ENCODE assay signal across 26 cellular contexts in genomic region chr18:58385472-58385871, GRCh38.
"Had no signal": no experiment of that assay in that cellular context is flagged by ENCODE, and none has a peak within 500 bp of the region (broad histone marks: within the 10 kb centered on the region; RNA-seq: fewer than 3 reads in every experiment).

No MANE protein-coding gene starts in this region.

- H3K4me1 ChIP-seq: esophagus squamous epithelium, heart right ventricle, prostate gland, thyroid gland had no signal

- ATAC-seq: heart right ventricle; mucosa of descending colon; right cardiac atrium; stimulated activated effector memory CD8-positive, alpha-beta T cell treated with anti-CD3 and anti-CD28 coated beads, Interleukin-12 subunit alpha, Interleukin-12 subunit beta, amount 100 ng/mL, for 72 hours had no signal

- H3K27ac Mint-ChIP-seq: dendritic cell treated with granulocyte-macrophage colony-stimulating factor and Interleukin-4, amounts not matched to agents 40 ng/mL and 50 ng/mL, for 4 days; mesothelial cell of epicardium; naive B cell; natural killer cell treated with Interleukin-12 subunit alpha and Interleukin-12 subunit beta and Interleukin-15 and Interleukin-18, amount 100 ng/mL, for 72 hours; stimulated activated effector memory CD8-positive, alpha-beta T cell treated with anti-CD3 and anti-CD28 coated beads, Interleukin-12 subunit alpha, Interleukin-12 subunit beta, amount 100 ng/mL, for 72 hours had no signal

- H3K4me3 ChIP-seq: esophagus squamous epithelium, heart right ventricle, mucosa of descending colon, prostate gland, sigmoid colon, stomach, thyroid gland had no signal

- H3K36me3 ChIP-seq: neutrophil had no signal

- H3K27me3 Mint-ChIP-seq: dendritic cell treated with granulocyte-macrophage colony-stimulating factor and Interleukin-4, amounts not matched to agents 40 ng/mL and 50 ng/mL, for 4 days; naive B cell; natural killer cell treated with Interleukin-12 subunit alpha and Interleukin-12 subunit beta and Interleukin-15 and Interleukin-18, amount 100 ng/mL, for 72 hours had no signal

- H3K27me3 ChIP-seq: esophagus squamous epithelium, heart right ventricle, neutrophil, sigmoid colon, stomach, thyroid gland had no signal

- H3K9me3 Mint-ChIP-seq: dendritic cell treated with granulocyte-macrophage colony-stimulating factor and Interleukin-4, amounts not matched to agents 40 ng/mL and 50 ng/mL, for 4 days; mesothelial cell of epicardium; naive B cell; natural killer cell treated with Interleukin-12 subunit alpha and Interleukin-12 subunit beta and Interleukin-15 and Interleukin-18, amount 100 ng/mL, for 72 hours; neural crest cell; stimulated activated effector memory CD8-positive, alpha-beta T cell treated with anti-CD3 and anti-CD28 coated beads, Interleukin-12 subunit alpha, Interleukin-12 subunit beta, amount 100 ng/mL, for 72 hours had no signal

- H3K27ac ChIP-seq: esophagus squamous epithelium, heart right ventricle, neutrophil, prostate gland, sigmoid colon, stomach, thyroid gland had no signal

- H3K4me1 Mint-ChIP-seq: naive B cell; stimulated activated effector memory CD8-positive, alpha-beta T cell treated with anti-CD3 and anti-CD28 coated beads, Interleukin-12 subunit alpha, Interleukin-12 subunit beta, amount 100 ng/mL, for 72 hours had no signal

- H3K4me3 Mint-ChIP-seq: dendritic cell treated with granulocyte-macrophage colony-stimulating factor and Interleukin-4, amounts not matched to agents 40 ng/mL and 50 ng/mL, for 4 days; mesothelial cell of epicardium; naive B cell; natural killer cell treated with Interleukin-12 subunit alpha and Interleukin-12 subunit beta and Interleukin-15 and Interleukin-18, amount 100 ng/mL, for 72 hours; neural crest cell; stimulated activated effector memory CD8-positive, alpha-beta T cell treated with anti-CD3 and anti-CD28 coated beads, Interleukin-12 subunit alpha, Interleukin-12 subunit beta, amount 100 ng/mL, for 72 hours had no signal

- H3K36me3 Mint-ChIP-seq: natural killer cell treated with Interleukin-12 subunit alpha and Interleukin-12 subunit beta and Interleukin-15 and Interleukin-18, amount 100 ng/mL, for 72 hours; stimulated activated effector memory CD8-positive, alpha-beta T cell treated with anti-CD3 and anti-CD28 coated beads, Interleukin-12 subunit alpha, Interleukin-12 subunit beta, amount 100 ng/mL, for 72 hours had no signal

- DNase-seq: cerebellar nuclear complex; effector CD8-positive, alpha-beta T cell; erythroblast; esophagus squamous epithelium; foreskin melanocyte; glutamatergic neuron; heart right ventricle; hippocampal formation; kidney glomerular epithelial cell; mesenchymal stem cell; mucosa of descending colon; naive B cell; right cardiac atrium; sigmoid colon; stimulated activated CD4-positive, alpha-beta T cell treated with anti-CD3 and anti-CD28 coated beads, Interleukin-2, amount 100 ng/mL, for 24 hours; stimulated activated CD4-positive, alpha-beta T cell treated with anti-CD3 and anti-CD28 coated beads, Interleukin-4, amount 100 ng/mL, for 24 hours; stimulated activated naive CD4-positive, alpha-beta T cell treated with Interleukin-2 at 50 U/mL for 16 hours; stomach; thyroid gland had no signal
